In genomic region chr10:133405844-133406527, GRCh38 we compare ENCODE assay signal across 10 cellular contexts.
DNase-seq lines count a peak whose midpoint lies in the region; ATAC-seq lines count a peak whose summit lies in the region.
"Had no signal": no experiment of that assay in that cellular context is flagged by ENCODE, and none has a peak within 500 bp of the region (broad histone marks: within the 10 kb centered on the region; RNA-seq: fewer than 3 reads in every experiment).

No MANE protein-coding gene starts in this region.

- peak; percentile 64 for DNase-seq in EL
- DNase-seq in NOMO-1 treated with DMSO at 0.1 percent for 48 hours (lab: John Stamatoyannopoulos, UW; ENCODE audit: unreplicated experiment): no peak
- no peak for DNase-seq in NCI-H187 (lab: John Stamatoyannopoulos, UW)
- DNase-seq: heart left ventricle, retina had no signal

- H3K27ac ChIP-seq in cingulate gyrus (ENCODE audit: low read depth, low read length): peak overlapping the region; percentile 8
- H3K27ac ChIP-seq: heart left ventricle had no signal

- ATAC-seq in GM19395 (IDR thresholded peaks at IDR 0.05; ENCODE audit: unreplicated experiment) (peak; percentile 70), HG03378 (IDR thresholded peaks at IDR 0.05; ENCODE audit: unreplicated experiment) (peak; percentile 49), HG03095 (IDR thresholded peaks at IDR 0.05; ENCODE audit: unreplicated experiment) (no peak), HG02970 (IDR thresholded peaks at IDR 0.05; ENCODE audit: low FRiP score, unreplicated experiment) (no peak)
- ATAC-seq: heart left ventricle had no signal

Comparison
In these comparisons a context has a peak if more than half of its experiments do, and no peak if none do; other contexts are left out.
1. ATAC-seq: peak in GM19395 (single experiment) and HG03378 (single experiment); none in HG03095 (single experiment) and HG02970 (single experiment).